Comparison of ENCODE assay signal across 8 cellular contexts in the genomic region with DNA sequence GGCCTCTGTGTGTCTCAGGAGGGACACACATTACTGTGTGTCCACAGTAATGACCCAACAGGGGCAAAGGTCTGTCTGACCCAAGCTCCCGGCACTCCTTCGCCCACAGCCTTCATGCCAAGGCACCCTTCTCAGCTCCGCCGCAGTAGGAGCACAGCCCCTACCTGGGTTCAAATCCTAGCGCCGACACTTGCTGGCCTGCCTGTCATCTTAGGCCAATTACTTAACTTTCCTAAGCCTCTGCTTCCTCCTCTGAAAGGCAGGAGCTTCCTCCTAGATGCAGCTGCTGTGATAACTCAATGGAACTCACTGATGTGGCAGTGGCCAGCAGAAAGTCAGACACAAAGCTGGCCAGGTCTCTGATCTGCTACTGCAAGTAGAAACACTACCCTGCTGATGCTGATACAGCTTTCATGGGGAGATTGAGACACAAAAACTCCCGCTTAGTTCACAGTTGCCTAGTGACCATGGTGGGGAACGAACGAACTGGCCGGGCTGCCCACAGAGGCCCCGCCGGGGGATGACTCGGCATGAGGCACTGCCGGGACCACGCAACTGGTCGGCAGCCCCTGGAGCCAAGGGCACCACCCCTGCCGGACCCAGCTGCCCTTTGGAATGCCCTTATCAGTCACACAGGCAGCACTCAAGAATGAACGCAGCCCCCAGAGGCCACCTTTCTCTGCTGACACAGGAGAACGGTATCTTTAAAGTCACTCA. TPM values are rescaled to one million over a fixed set of nuclear protein-coding genes. Genes with fewer than 3 reads are reported as not detected.
DNase-seq lines count a peak whose midpoint lies in the region; ATAC-seq and TF ChIP-seq lines count a peak whose summit lies in the region.

No MANE protein-coding gene starts in this region.

- TF ChIP-seq EP300 in upper lobe of left lung (IDR thresholded peaks at IDR 0.05): no peak

- TF ChIP-seq CTCF in brain microvascular endothelial cell (IDR thresholded peaks at IDR 0.05; ENCODE audit: low read depth, low read length, missing control alignments) (no peak), upper lobe of left lung (IDR thresholded peaks at IDR 0.05) (no peak)

- H3K9me3 ChIP-seq in MG63 (no peaks in the 10 kb centered on the region), upper lobe of left lung (no peaks in the 10 kb centered on the region)

- ATAC-seq in upper lobe of left lung (ENCODE audit: low FRiP score in 2 of 2): peak; percentile 45 to 83
- ATAC-seq in GM18873 (IDR thresholded peaks at IDR 0.05; ENCODE audit: low FRiP score, unreplicated experiment): no peak

- peaks cover 84 to 92% (median 87%) of the 10 kb centered on the region in 4 donors for H3K4me1 ChIP-seq in upper lobe of left lung

- DNase-seq in AML-193 (lab: John Stamatoyannopoulos, UW) (peak; percentile 22), MG63 (peak; percentile 67), brain microvascular endothelial cell (peak; percentile 58), lung microvascular endothelial cell (ENCODE audit: low read depth in 2 of 2) (peak; percentile 70 to 84), upper lobe of left lung (peak; percentile 67 to 86), NCI-H82 (lab: John Stamatoyannopoulos, UW) (no peak), UCSD-AML1 (lab: John Stamatoyannopoulos, UW; ENCODE audit: unreplicated experiment) (no peak)

- WGBS in upper lobe of left lung, 2 donors: 62 to 80% methylated on average over 7 to 19 of the region's 19 CpGs

- TF ChIP-seq POLR2A in upper lobe of left lung (IDR thresholded peaks at IDR 0.05): no peak

- in situ Hi-C loops in brain microvascular endothelial cell (cut with HindIII; ENCODE audit: low pct_ligation_motif_present, low sequenced_read_pairs): no loop called here

- H3K36me3 ChIP-seq in MG63 (peaks cover 62% of the 10 kb centered on the region), brain microvascular endothelial cell (replicated peaks) (peaks cover 33% of the 10 kb centered on the region), upper lobe of left lung (peaks cover 6 to 49% (median 21%) of the 10 kb centered on the region in 4 donors)

- peak overlapping the region; percentile 76 for H3K27ac ChIP-seq in brain microvascular endothelial cell
- H3K27ac ChIP-seq in upper lobe of left lung: peak overlapping the region; percentile 82 to 92 (median 86)

- H3K27me3 ChIP-seq in MG63 (no peaks in the 10 kb centered on the region), brain microvascular endothelial cell (replicated peaks) (no peaks in the 10 kb centered on the region), upper lobe of left lung (no peaks in the 10 kb centered on the region)

- H3K4me3 ChIP-seq in MG63: no peak overlapping the region
- no peak overlapping the region for H3K4me3 ChIP-seq in brain microvascular endothelial cell (ENCODE audit: low read depth, low read length)
- H3K4me3 ChIP-seq in upper lobe of left lung: peak overlapping the region in 2 of 4 donors; percentile 9 to 29

RNA-seq across cellular contexts. Expression of a gene that starts 8.1 kb away (rescaled TPM):
- total RNA-seq in MG63 (2014; rRNA removed; shearing (Covaris generic); ENCODE audit: low replicate concordance): 62.9 and 64.8 TPM in 2 replicates
- 27.6 and 33.6 TPM in 2 replicates for total RNA-seq in lung microvascular endothelial cell
- 100 to 1,000 TPM in 4 of 6 donors, 10 to 100 TPM in 2; 43.0 to 167 (median 103) TPM for total RNA-seq in upper lobe of left lung

RNA-seq across cellular contexts. Expression of a gene that starts 25.9 kb away (rescaled TPM):
- total RNA-seq in MG63 (2014; rRNA removed; shearing (Covaris generic); ENCODE audit: low replicate concordance): 0.07 and 0.36 TPM in 2 replicates
- total RNA-seq in lung microvascular endothelial cell (0.22 and 0.79 TPM in 2 replicates), upper lobe of left lung (10 to 100 TPM; 21.6 to 62.4 (median 26.0) TPM)

RNA-seq across cellular contexts. Expression of a gene that starts 46.7 kb away (rescaled TPM):
- 4.6 and 18.6 TPM in 2 replicates for total RNA-seq in MG63 (2014; rRNA removed; shearing (Covaris generic); ENCODE audit: low replicate concordance)
- total RNA-seq in lung microvascular endothelial cell (7.6 and 12.1 TPM in 2 replicates), upper lobe of left lung (10 to 100 TPM; 24.6 to 59.2 (median 33.3) TPM)

RNA-seq across cellular contexts. Expression of a gene that starts 54.2 kb away (rescaled TPM):
- 5.4 and 8.8 TPM in 2 replicates for total RNA-seq in MG63 (2014; rRNA removed; shearing (Covaris generic); ENCODE audit: low replicate concordance)
- total RNA-seq in lung microvascular endothelial cell (5.0 and 11.5 TPM in 2 replicates), upper lobe of left lung (10 to 100 TPM; 21.0 to 48.1 (median 27.5) TPM)

RNA-seq across cellular contexts. Expression of a gene that starts 60.0 kb away (rescaled TPM):
- total RNA-seq in MG63 (2014; rRNA removed; shearing (Covaris generic); ENCODE audit: low replicate concordance): 9.2 and 13.3 TPM in 2 replicates
- total RNA-seq in lung microvascular endothelial cell (10.5 and 12.5 TPM in 2 replicates), upper lobe of left lung (10 to 100 TPM; 15.4 to 47.1 (median 24.4) TPM)

Comparison
In these comparisons a context has a peak if more than half of its experiments do, and no peak if none do; other contexts are left out.
1. DNase-seq: peak in AML-193 (2 of 2), MG63 (single experiment), brain microvascular endothelial cell (single experiment), lung microvascular endothelial cell (2 of 2) and upper lobe of left lung (2 of 2); none in NCI-H82 (single experiment) and UCSD-AML1 (single experiment).
2. RNA of a gene that starts 25.9 kb away (total RNA-seq): 21.6 to 62.4 TPM in upper lobe of left lung; 0.22 to 0.79 TPM in lung microvascular endothelial cell and 0.07 to 0.36 TPM in MG63; every median in the first group is over 10 times any median in the second.